ENCODE assay signal across 27 cellular contexts in genomic region chr13:45995245-45995644, GRCh38.
"Had no signal": no experiment of that assay in that cellular context is flagged by ENCODE, and none has a peak within 500 bp of the region (broad histone marks: within the 10 kb centered on the region; RNA-seq: fewer than 3 reads in every experiment).

No MANE protein-coding gene starts in this region.

- H3K9me3 Mint-ChIP-seq: stimulated activated memory B cell treated with anti-CD40 and anti-IgM and Interleukin-4, amounts not matched to agents 10 μg/mL and 1 μg/mL and 100 μg/mL, for 72 hours; stimulated activated naive B cell treated with anti-CD40 and anti-IgM and Interleukin-4, amounts not matched to agents 10 μg/mL and 1 μg/mL and 100 μg/mL, for 72 hours; stimulated activated naive CD8-positive, alpha-beta T cell treated with anti-CD3 and anti-CD28 coated beads, Interleukin-15, amount 100 ng/mL, for 72 hours; stimulated activated naive CD8-positive, alpha-beta T cell treated with anti-CD3 and anti-CD28 coated beads, Interleukin-15, Interleukin-2, amounts not matched to agents 100 ng/mL and 50 ng/mL, for 24 hours; type B pancreatic cell had no signal

- H3K27ac ChIP-seq: stomach, suprapubic skin, testis, thoracic aorta, thyroid gland, tibial artery, tibial nerve, transverse colon, upper lobe of left lung, upper lobe of right lung, uterus, vagina had no signal

- H3K4me3 Mint-ChIP-seq: stimulated activated memory B cell treated with anti-CD40 and anti-IgM and Interleukin-4, amounts not matched to agents 10 μg/mL and 1 μg/mL and 100 μg/mL, for 72 hours; stimulated activated naive B cell treated with anti-CD40 and anti-IgM and Interleukin-4, amounts not matched to agents 10 μg/mL and 1 μg/mL and 100 μg/mL, for 72 hours; stimulated activated naive CD8-positive, alpha-beta T cell treated with anti-CD3 and anti-CD28 coated beads, Interleukin-15, amount 100 ng/mL, for 72 hours; stimulated activated naive CD8-positive, alpha-beta T cell treated with anti-CD3 and anti-CD28 coated beads, Interleukin-15, Interleukin-2, amounts not matched to agents 100 ng/mL and 50 ng/mL, for 24 hours; type B pancreatic cell had no signal

- H3K27ac Mint-ChIP-seq: stimulated activated memory B cell treated with anti-CD40 and anti-IgM and Interleukin-4, amounts not matched to agents 10 μg/mL and 1 μg/mL and 100 μg/mL, for 72 hours; stimulated activated naive B cell treated with anti-CD40 and anti-IgM and Interleukin-4, amounts not matched to agents 10 μg/mL and 1 μg/mL and 100 μg/mL, for 72 hours; stimulated activated naive CD8-positive, alpha-beta T cell treated with anti-CD3 and anti-CD28 coated beads, Interleukin-15, Interleukin-2, amounts not matched to agents 100 ng/mL and 50 ng/mL, for 24 hours; type B pancreatic cell had no signal

- H3K4me1 Mint-ChIP-seq: stimulated activated memory B cell treated with anti-CD40 and anti-IgM and Interleukin-4, amounts not matched to agents 10 μg/mL and 1 μg/mL and 100 μg/mL, for 72 hours; stimulated activated naive B cell treated with anti-CD40 and anti-IgM and Interleukin-4, amounts not matched to agents 10 μg/mL and 1 μg/mL and 100 μg/mL, for 72 hours; stimulated activated naive CD8-positive, alpha-beta T cell treated with anti-CD3 and anti-CD28 coated beads, Interleukin-15, amount 100 ng/mL, for 72 hours had no signal

- ATAC-seq: stimulated activated memory B cell treated with anti-CD40 and anti-IgM and Interleukin-4, amounts not matched to agents 10 μg/mL and 1 μg/mL and 100 μg/mL, for 72 hours; stimulated activated naive B cell treated with anti-CD40 and anti-IgM and Interleukin-4, amounts not matched to agents 10 μg/mL and 1 μg/mL and 100 μg/mL, for 72 hours; stimulated activated naive CD8-positive, alpha-beta T cell treated with anti-CD3 and anti-CD28 coated beads, Interleukin-15, amount 100 ng/mL, for 72 hours; stimulated activated naive CD8-positive, alpha-beta T cell treated with anti-CD3 and anti-CD28 coated beads, Interleukin-15, Interleukin-2, amounts not matched to agents 100 U/mL and 50 U/mL, for 24 hours; upper lobe of right lung had no signal

- H3K9me3 ChIP-seq: stomach, suprapubic skin, testis, thoracic aorta, thyroid gland, tibial artery, tibial nerve, transverse colon, upper lobe of left lung, upper lobe of right lung, uterus, vagina had no signal

- H3K27me3 Mint-ChIP-seq: stimulated activated memory B cell treated with anti-CD40 and anti-IgM and Interleukin-4, amounts not matched to agents 10 μg/mL and 1 μg/mL and 100 μg/mL, for 72 hours; stimulated activated naive B cell treated with anti-CD40 and anti-IgM and Interleukin-4, amounts not matched to agents 10 μg/mL and 1 μg/mL and 100 μg/mL, for 72 hours; stimulated activated naive CD8-positive, alpha-beta T cell treated with anti-CD3 and anti-CD28 coated beads, Interleukin-15, amount 100 ng/mL, for 72 hours; stimulated activated naive CD8-positive, alpha-beta T cell treated with anti-CD3 and anti-CD28 coated beads, Interleukin-15, Interleukin-2, amounts not matched to agents 100 ng/mL and 50 ng/mL, for 24 hours; type B pancreatic cell had no signal

- H3K36me3 ChIP-seq: thoracic aorta, uterus had no signal

- H3K4me1 ChIP-seq: stomach, suprapubic skin, testis, transverse colon, upper lobe of left lung, upper lobe of right lung, uterus, vagina had no signal

- H3K27me3 ChIP-seq: stomach, suprapubic skin, testis, thyroid gland, tibial artery, tibial nerve, transverse colon, upper lobe of left lung, upper lobe of right lung, uterus, vagina had no signal

- H3K4me3 ChIP-seq: stomach, suprapubic skin, testis, thoracic aorta, thyroid gland, tibial artery, tibial nerve, transverse colon, upper lobe of left lung, upper lobe of right lung, uterus, vagina had no signal

- DNase-seq: stimulated activated CD4-positive, alpha-beta T cell treated with anti-CD3 and anti-CD28 coated beads, Interleukin-2, amount 100 ng/mL, for 48 hours; stimulated activated CD4-positive, alpha-beta T cell treated with anti-CD3 and anti-CD28 coated beads, Interleukin-4, amount 100 ng/mL, for 1 hour; stimulated activated CD4-positive, alpha-beta T cell treated with anti-CD3 and anti-CD28 coated beads, Interleukin-4, amount 100 ng/mL, for 24 hours; stimulated activated CD4-positive, alpha-beta T cell treated with anti-CD3 and anti-CD28 coated beads, Interleukin-4, amount 100 ng/mL, for 4 hours; stimulated activated CD8-positive, alpha-beta memory T cell treated with anti-CD3 and anti-CD28 coated beads, Interleukin-4, amount 100 ng/mL, for 48 hours; stimulated activated naive B cell treated with anti-CD40 and anti-IgM and Interleukin-4, amounts not matched to agents 10 μg/mL and 1 μg/mL and 100 μg/mL, for 72 hours; stimulated activated naive CD4-positive, alpha-beta T cell; stimulated activated naive CD4-positive, alpha-beta T cell treated with Interleukin-2 at 50 U/mL for 16 hours; stimulated activated naive CD8-positive, alpha-beta T cell treated with anti-CD3 and anti-CD28 coated beads, Interleukin-15, amount 100 ng/mL, for 72 hours; stimulated activated naive CD8-positive, alpha-beta T cell treated with anti-CD3 and anti-CD28 coated beads, Interleukin-15, Interleukin-2, amounts not matched to agents 100 U/mL and 50 U/mL, for 24 hours; stomach; substantia nigra; testis; tibial artery; transverse colon; trophoblast cell; upper lobe of left lung; upper lobe of right lung; uterus had no signal
